In genomic region chr12:28172434-28173030, GRCh38 we compare ENCODE assay signal across 8 cellular contexts.
DNase-seq lines count a peak whose midpoint lies in the region; ATAC-seq and TF ChIP-seq lines count a peak whose summit lies in the region.

No MANE protein-coding gene starts in this region.

- no peaks in the 10 kb centered on the region for H4K20me1 ChIP-seq in OCI-LY3 (ENCODE audit: insufficient read depth, low read length)

- CTCF ChIA-PET in HEK293 (lab: Yijun Ruan, JAX), result interaction anchor here (0.6 to 1.7 kb wide), 5 partner anchors 13 to 961 kb away, joined by 3 to 6 read pairs (median 3); no protein-coding TSS in a partner anchor

- peak; percentile 25 to 37 for DNase-seq in AML-193 (lab: John Stamatoyannopoulos, UW)
- DNase-seq in epidermal melanocyte (ENCODE audit: insufficient read length, low spot score), result peak; percentile 54
- no peak for DNase-seq in stimulated activated naive CD4-positive, alpha-beta T cell treated with Interleukin-2 at 50 U/mL for 16 hours (lab: John Stamatoyannopoulos, UW)
- no peak for DNase-seq in activated T-cell treated with anti-CD3 and anti-CD28 coated beads, Interleukin-2, amount 50 U/mL, for 48 hours

- POLR2A ChIA-PET in HEK293 (lab: Yijun Ruan, JAX), result no interaction called here

- no peaks in the 10 kb centered on the region for H3K36me3 ChIP-seq in HEK293 (ENCODE audit: control insufficient read depth in 2 of 2, insufficient read depth in 1 of 2, low read length in 2 of 2)
- H3K36me3 ChIP-seq in OCI-LY3 (replicated peaks; ENCODE audit: low read depth, low read length), result no peaks in the 10 kb centered on the region
- H3K36me3 ChIP-seq in parathyroid adenoma (ENCODE audit: control insufficient read depth, insufficient read depth, low read length), result no peaks in the 10 kb centered on the region

- ATAC-seq in HG03135 (IDR thresholded peaks at IDR 0.05; ENCODE audit: unreplicated experiment), result no peak

- H2AFZ ChIP-seq in OCI-LY3 (ENCODE audit: low read depth, low read length), result no peak overlapping the region
- no peak overlapping the region for H2AFZ ChIP-seq in parathyroid adenoma

- TF ChIP-seq CTCF in HEK293 (tag by site-specific recombination; IDR thresholded peaks at IDR 0.05) (no peak), OCI-LY3 (IDR thresholded peaks at IDR 0.05; ENCODE audit: low read depth, low read length) (peak; percentile 83), parathyroid adenoma (IDR thresholded peaks at IDR 0.05) (peak; percentile 64)

- H3K4me2 ChIP-seq in OCI-LY3 (ENCODE audit: low read length) (no peak overlapping the region), parathyroid adenoma (ENCODE audit: low read length) (peak overlapping the region; percentile 27)

- H3K27ac ChIP-seq in HEK293 (ENCODE audit: extremely low read depth, low read depth, low read length) (no peak overlapping the region), OCI-LY3 (ENCODE audit: low read length) (no peak overlapping the region), parathyroid adenoma (no peak overlapping the region)

- no peaks in the 10 kb centered on the region for H3K4me1 ChIP-seq in HEK293 (ENCODE audit: control insufficient read depth, insufficient read depth, low read length)
- H3K4me1 ChIP-seq in OCI-LY3 (ENCODE audit: low read length), result no peaks in the 10 kb centered on the region
- no peaks in the 10 kb centered on the region for H3K4me1 ChIP-seq in parathyroid adenoma

- no peaks in the 10 kb centered on the region for H3K27me3 ChIP-seq in OCI-LY3 (ENCODE audit: low read depth, low read length)
- H3K27me3 ChIP-seq in parathyroid adenoma (ENCODE audit: control insufficient read depth, insufficient read depth, low read length), result no peaks in the 10 kb centered on the region

- H3K79me2 ChIP-seq in OCI-LY3 (ENCODE audit: low read length) (no peaks in the 10 kb centered on the region), parathyroid adenoma (no peaks in the 10 kb centered on the region)

- no peak overlapping the region for H3K9ac ChIP-seq in OCI-LY3 (ENCODE audit: low read length)
- no peak overlapping the region for H3K9ac ChIP-seq in parathyroid adenoma

- no peak overlapping the region for H3K4me3 ChIP-seq in HEK293 (ENCODE audit: low read depth, low read length)
- H3K4me3 ChIP-seq in OCI-LY3 (ENCODE audit: low read length), result no peak overlapping the region
- peak overlapping the region; percentile 19 for H3K4me3 ChIP-seq in parathyroid adenoma (ENCODE audit: low read depth, low read length)

- H3K9me3 ChIP-seq in HEK293 (ENCODE audit: control insufficient read depth, insufficient read depth, low read depth, low read length) (no peaks in the 10 kb centered on the region), OCI-LY3 (ENCODE audit: insufficient read depth, low read length) (no peaks in the 10 kb centered on the region), parathyroid adenoma (ENCODE audit: control insufficient read depth, low read length) (no peaks in the 10 kb centered on the region)

TF ChIP-seq in HEK293, 187 proteins besides CTCF, POLR2A, EP300 and RAD21:
- TF ChIP-seq ZNF600 (tag by site-specific recombination; IDR thresholded peaks at IDR 0.05) (no peak), ZNF654 (tag by site-specific recombination; IDR thresholded peaks at IDR 0.05; ENCODE audit: low read depth) (peak; percentile 43), ZNF792 (tag by site-specific recombination; IDR thresholded peaks at IDR 0.05) (peak; percentile 54; the same call in 1 of the 2 replicates), IKZF3 (tag by site-specific recombination; IDR thresholded peaks at IDR 0.05) (peak; percentile 52; the same call in 1 of the 2 replicates), ZNF660 (tag by site-specific recombination; IDR thresholded peaks at IDR 0.05) (peak; percentile 63; the same call in 1 of the 2 replicates)
- TF ChIP-seq, protein P1, sequence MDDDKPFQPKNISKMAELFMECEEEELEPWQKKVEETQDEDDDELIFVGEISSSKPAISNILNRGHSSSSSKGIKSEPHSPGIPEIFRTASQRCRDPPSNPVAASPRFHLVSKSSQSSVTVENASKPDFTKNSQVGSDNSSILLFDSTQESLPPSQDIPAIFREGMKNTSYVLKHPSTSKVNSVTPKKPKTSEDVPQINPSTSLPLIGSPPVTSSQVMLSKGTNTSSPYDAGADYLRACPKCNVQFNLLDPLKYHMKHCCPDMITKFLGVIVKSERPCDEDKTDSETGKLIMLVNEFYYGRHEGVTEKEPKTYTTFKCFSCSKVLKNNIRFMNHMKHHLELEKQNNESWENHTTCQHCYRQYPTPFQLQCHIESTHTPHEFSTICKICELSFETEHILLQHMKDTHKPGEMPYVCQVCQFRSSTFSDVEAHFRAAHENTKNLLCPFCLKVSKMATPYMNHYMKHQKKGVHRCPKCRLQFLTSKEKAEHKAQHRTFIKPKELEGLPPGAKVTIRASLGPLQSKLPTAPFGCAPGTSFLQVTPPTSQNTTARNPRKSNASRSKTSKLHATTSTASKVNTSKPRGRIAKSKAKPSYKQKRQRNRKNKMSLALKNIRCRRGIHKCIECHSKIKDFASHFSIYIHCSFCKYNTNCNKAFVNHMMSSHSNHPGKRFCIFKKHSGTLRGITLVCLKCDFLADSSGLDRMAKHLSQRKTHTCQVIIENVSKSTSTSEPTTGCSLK (tag by site-specific recombination; IDR thresholded peaks at IDR 0.05), result no peak

Comparison
In these comparisons a context has a peak if more than half of its experiments do, and no peak if none do; other contexts are left out.
1. DNase-seq: peak in AML-193 (2 of 2) and epidermal melanocyte (single experiment); none in stimulated activated naive CD4-positive, alpha-beta T cell treated with Interleukin-2 at 50 U/mL for 16 hours (single experiment) and activated T-cell treated with anti-CD3 and anti-CD28 coated beads, Interleukin-2, amount 50 U/mL, for 48 hours (0 of 2).